2 cellular contexts compared by ENCODE assay signal in the genomic region with DNA sequence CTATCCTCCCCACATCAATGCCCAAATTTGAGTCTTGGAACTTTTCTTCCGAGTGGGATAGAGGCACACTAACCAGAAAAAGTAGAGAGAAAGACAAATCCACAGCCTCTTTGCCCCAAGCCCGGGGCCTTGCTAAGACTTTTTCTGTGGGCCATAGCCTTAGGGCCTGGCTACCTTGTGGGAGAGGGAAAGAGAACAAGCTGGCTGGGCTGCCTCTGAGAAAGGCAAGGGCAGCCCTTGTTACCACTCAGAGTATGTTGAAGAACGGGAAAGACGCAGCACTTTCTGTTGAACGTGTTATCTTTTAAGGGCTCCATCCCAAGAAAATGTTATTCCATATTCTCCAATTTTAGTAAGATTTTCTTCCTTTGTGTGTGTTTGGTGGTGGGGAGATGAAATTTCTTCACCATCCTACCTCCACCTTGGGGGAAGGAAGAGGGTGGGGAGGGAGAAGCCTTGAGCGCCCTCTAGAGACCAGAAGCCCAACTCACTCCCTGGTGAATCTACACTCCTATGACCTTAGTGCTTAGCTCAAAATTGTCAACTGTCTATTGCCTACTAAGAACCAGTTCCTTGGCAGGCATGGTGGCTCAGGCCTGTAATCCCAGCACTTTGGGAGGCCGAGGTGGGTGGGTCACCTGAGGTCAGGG.
A peak's percentile ranks its signal among the peaks of the same experiment; 100 is the strongest.
TF ChIP-seq lines count a peak whose summit lies in the region.

No MANE protein-coding gene starts in this region.

TF ChIP-seq in A549, 52 proteins besides CTCF, POLR2A, EP300 and RAD21 (continued from another document):
- TF ChIP-seq, protein P1, sequence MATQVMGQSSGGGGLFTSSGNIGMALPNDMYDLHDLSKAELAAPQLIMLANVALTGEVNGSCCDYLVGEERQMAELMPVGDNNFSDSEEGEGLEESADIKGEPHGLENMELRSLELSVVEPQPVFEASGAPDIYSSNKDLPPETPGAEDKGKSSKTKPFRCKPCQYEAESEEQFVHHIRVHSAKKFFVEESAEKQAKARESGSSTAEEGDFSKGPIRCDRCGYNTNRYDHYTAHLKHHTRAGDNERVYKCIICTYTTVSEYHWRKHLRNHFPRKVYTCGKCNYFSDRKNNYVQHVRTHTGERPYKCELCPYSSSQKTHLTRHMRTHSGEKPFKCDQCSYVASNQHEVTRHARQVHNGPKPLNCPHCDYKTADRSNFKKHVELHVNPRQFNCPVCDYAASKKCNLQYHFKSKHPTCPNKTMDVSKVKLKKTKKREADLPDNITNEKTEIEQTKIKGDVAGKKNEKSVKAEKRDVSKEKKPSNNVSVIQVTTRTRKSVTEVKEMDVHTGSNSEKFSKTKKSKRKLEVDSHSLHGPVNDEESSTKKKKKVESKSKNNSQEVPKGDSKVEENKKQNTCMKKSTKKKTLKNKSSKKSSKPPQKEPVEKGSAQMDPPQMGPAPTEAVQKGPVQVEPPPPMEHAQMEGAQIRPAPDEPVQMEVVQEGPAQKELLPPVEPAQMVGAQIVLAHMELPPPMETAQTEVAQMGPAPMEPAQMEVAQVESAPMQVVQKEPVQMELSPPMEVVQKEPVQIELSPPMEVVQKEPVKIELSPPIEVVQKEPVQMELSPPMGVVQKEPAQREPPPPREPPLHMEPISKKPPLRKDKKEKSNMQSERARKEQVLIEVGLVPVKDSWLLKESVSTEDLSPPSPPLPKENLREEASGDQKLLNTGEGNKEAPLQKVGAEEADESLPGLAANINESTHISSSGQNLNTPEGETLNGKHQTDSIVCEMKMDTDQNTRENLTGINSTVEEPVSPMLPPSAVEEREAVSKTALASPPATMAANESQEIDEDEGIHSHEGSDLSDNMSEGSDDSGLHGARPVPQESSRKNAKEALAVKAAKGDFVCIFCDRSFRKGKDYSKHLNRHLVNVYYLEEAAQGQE (IDR thresholded peaks at IDR 0.05) = no peak
- peak; percentile 31; the same call in 2 of the 3 replicates for TF ChIP-seq SMC3 (IDR thresholded peaks at IDR 0.05)
- TF ChIP-seq CBX8 (IDR thresholded peaks at IDR 0.05) = no peak

TF ChIP-seq in HepG2, 621 proteins besides CTCF, POLR2A, EP300 and RAD21 (continued from another document):
- TF ChIP-seq STAG1 (CRISPR knock-in tag; IDR thresholded peaks at IDR 0.05) (peak; percentile 48), XRCC5 (optimal IDR thresholded peaks at IDR 0.05; ENCODE audit: low read length) (no peak), ZNF282 (IDR thresholded peaks at IDR 0.05; ENCODE audit: partially characterized antibody) (no peak)
- TF ChIP-seq, protein P2, sequence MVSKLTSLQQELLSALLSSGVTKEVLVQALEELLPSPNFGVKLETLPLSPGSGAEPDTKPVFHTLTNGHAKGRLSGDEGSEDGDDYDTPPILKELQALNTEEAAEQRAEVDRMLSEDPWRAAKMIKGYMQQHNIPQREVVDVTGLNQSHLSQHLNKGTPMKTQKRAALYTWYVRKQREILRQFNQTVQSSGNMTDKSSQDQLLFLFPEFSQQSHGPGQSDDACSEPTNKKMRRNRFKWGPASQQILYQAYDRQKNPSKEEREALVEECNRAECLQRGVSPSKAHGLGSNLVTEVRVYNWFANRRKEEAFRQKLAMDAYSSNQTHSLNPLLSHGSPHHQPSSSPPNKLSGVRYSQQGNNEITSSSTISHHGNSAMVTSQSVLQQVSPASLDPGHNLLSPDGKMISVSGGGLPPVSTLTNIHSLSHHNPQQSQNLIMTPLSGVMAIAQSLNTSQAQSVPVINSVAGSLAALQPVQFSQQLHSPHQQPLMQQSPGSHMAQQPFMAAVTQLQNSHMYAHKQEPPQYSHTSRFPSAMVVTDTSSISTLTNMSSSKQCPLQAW (CRISPR knock-in tag; IDR thresholded peaks at IDR 0.05) = peak; percentile 15; the same call in 1 of the 2 replicates
- TF ChIP-seq, protein P3, sequence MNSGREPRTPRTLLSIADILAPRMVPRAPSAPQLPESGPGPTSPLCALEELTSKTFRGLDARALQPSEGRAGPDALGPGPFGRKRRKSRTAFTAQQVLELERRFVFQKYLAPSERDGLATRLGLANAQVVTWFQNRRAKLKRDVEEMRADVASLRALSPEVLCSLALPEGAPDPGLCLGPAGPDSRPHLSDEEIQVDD (CRISPR knock-in tag; IDR thresholded peaks at IDR 0.05; ENCODE audit: borderline replicate concordance) = no peak
